ENCODE assay signal across 1 cellular context in the genomic region with DNA sequence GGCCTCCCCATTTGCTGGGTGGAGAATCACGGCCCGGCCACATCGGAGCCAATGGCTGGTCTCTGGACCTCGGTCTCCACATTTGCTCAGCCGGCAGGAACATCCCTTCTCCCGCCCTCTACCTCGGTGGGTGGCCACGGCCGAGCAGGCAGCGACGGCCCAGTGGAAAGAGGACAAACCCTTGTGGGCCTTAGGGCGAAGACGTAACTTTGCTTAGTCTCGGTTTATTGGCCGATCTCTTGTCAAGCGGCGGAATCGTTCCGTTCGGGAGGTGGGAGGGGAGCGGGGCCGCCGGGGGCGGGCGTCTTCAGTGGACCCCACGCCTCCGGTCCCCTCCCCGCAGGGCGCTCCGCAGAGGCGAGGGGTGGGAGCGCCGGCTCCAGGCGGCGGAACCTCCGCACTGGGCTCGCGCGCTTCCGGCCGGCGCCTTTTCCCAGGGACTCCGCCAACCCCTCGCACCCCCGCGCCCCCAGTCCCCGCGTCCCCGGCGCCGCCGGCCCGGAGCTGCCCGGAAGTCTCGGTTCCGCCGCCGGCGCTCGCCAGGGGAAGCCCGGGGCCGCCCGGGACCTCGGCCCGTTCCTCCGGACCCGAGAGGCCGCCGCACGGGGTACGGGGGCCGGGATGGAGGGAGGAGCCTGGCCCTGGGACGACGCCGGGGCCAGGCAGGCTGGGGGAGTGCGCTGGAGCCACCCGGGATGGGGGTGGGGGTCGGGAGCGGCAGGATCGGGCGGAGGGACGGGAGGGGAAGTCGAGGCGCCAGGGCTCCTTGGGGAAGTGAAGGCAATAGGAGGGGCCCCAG.
A peak's percentile ranks its signal among the peaks of the same experiment; 100 is the strongest.
TF ChIP-seq lines count a peak whose summit lies in the region.

A gene with protein sequence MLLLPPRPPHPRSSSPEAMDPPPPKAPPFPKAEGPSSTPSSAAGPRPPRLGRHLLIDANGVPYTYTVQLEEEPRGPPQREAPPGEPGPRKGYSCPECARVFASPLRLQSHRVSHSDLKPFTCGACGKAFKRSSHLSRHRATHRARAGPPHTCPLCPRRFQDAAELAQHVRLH (plus strand): TSS at position 426 of the 799 bp plus-strand sequence. CDS start 1,507 bp downstream, outside the sequence.

TF ChIP-seq in HepG2, 621 proteins besides CTCF, POLR2A, EP300 and RAD21 (continued from another document and continues in another):
- TF ChIP-seq, protein P1, sequence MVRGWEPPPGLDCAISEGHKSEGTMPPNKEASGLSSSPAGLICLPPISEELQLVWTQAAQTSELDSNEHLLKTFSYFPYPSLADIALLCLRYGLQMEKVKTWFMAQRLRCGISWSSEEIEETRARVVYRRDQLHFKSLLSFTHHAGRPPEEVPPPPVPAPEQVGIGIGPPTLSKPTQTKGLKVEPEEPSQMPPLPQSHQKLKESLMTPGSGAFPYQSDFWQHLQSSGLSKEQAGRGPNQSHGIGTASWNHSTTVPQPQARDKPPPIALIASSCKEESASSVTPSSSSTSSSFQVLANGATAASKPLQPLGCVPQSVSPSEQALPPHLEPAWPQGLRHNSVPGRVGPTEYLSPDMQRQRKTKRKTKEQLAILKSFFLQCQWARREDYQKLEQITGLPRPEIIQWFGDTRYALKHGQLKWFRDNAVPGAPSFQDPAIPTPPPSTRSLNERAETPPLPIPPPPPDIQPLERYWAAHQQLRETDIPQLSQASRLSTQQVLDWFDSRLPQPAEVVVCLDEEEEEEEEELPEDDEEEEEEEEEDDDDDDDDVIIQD (CRISPR knock-in tag; IDR thresholded peaks at IDR 0.05; ENCODE audit: low read depth): no peak
- TF ChIP-seq KMT2B (CRISPR knock-in tag; IDR thresholded peaks at IDR 0.05) (no peak), PHF5A (CRISPR knock-in tag; IDR thresholded peaks at IDR 0.05; ENCODE audit: low read depth, unreplicated experiment) (no peak), ZBTB7B (CRISPR knock-in tag; IDR thresholded peaks at IDR 0.05) (0 out of 2 replicates have a peak, but pooled peaks have one; percentile 33), MTA3 (CRISPR knock-in tag; IDR thresholded peaks at IDR 0.05) (no peak), GTF3A (CRISPR knock-in tag; conservative IDR thresholded peaks at IDR 0.05) (0 out of 2 replicates have a peak, but pooled peaks have one; percentile 84), ZNF567 (CRISPR knock-in tag; IDR thresholded peaks at IDR 0.05; ENCODE audit: borderline replicate concordance) (no peak), SMARCE1 (IDR thresholded peaks at IDR 0.05; ENCODE audit: borderline replicate concordance) (no peak), SOX5 (CRISPR knock-in tag; IDR thresholded peaks at IDR 0.05; ENCODE audit: borderline replicate concordance) (peak; percentile 8; the same call in 1 of the 2 replicates), KMT2A (CRISPR knock-in tag; IDR thresholded peaks at IDR 0.05) (no peak; the same call in 1 of the 2 replicates), SAP130 (CRISPR knock-in tag; IDR thresholded peaks at IDR 0.05; ENCODE audit: low read depth) (peak; percentile 47), GLI4 (CRISPR knock-in tag; IDR thresholded peaks at IDR 0.05; ENCODE audit: borderline replicate concordance) (no peak), RAD51 (IDR thresholded peaks at IDR 0.05; ENCODE audit: borderline replicate concordance) (no peak), SP4 (CRISPR knock-in tag; IDR thresholded peaks at IDR 0.05) (no peak; the same call in 1 of the 2 replicates), RFX3 (CRISPR knock-in tag; IDR thresholded peaks at IDR 0.05) (no peak), ZNF44 (CRISPR knock-in tag; IDR thresholded peaks at IDR 0.05) (no peak), ATM (IDR thresholded peaks at IDR 0.05; ENCODE audit: borderline replicate concordance) (no peak), ZMAT3 (CRISPR knock-in tag; conservative IDR thresholded peaks at IDR 0.05) (0 out of 2 replicates have a peak, but pooled peaks have one; percentile 62), ZNF772 (CRISPR knock-in tag; IDR thresholded peaks at IDR 0.05) (peak; percentile 50; the same call in 1 of the 2 replicates), MIER2 (CRISPR knock-in tag; IDR thresholded peaks at IDR 0.05) (no peak), ZFX (CRISPR knock-in tag; IDR thresholded peaks at IDR 0.05; ENCODE audit: low read depth) (peak; percentile 78), CREB1 (IDR thresholded peaks at IDR 0.05) (no peak), CREB1 (CRISPR knock-in tag; IDR thresholded peaks at IDR 0.05) (no peak), ZEB1 (IDR thresholded peaks at IDR 0.05; ENCODE audit: insufficient replicate concordance, low read depth) (no peak), ZNF709 (CRISPR knock-in tag; IDR thresholded peaks at IDR 0.05) (no peak), ZNF235 (CRISPR knock-in tag; IDR thresholded peaks at IDR 0.05; ENCODE audit: borderline replicate concordance) (no peak), ZKSCAN1 (IDR thresholded peaks at IDR 0.05; ENCODE audit: low read length) (no peak), ISX (CRISPR knock-in tag; conservative IDR thresholded peaks at IDR 0.05) (no peak), ATF7-NPFF (CRISPR knock-in tag; IDR thresholded peaks at IDR 0.05; ENCODE audit: low read depth) (no peak), ZNF879 (CRISPR knock-in tag; IDR thresholded peaks at IDR 0.05) (no peak), ATRX (CRISPR knock-in tag; IDR thresholded peaks at IDR 0.05; ENCODE audit: borderline replicate concordance) (no peak), ZNF232 (CRISPR knock-in tag; IDR thresholded peaks at IDR 0.05; ENCODE audit: borderline replicate concordance) (peak; percentile 59; the same call in 1 of the 2 replicates)
- TF ChIP-seq, protein P2, sequence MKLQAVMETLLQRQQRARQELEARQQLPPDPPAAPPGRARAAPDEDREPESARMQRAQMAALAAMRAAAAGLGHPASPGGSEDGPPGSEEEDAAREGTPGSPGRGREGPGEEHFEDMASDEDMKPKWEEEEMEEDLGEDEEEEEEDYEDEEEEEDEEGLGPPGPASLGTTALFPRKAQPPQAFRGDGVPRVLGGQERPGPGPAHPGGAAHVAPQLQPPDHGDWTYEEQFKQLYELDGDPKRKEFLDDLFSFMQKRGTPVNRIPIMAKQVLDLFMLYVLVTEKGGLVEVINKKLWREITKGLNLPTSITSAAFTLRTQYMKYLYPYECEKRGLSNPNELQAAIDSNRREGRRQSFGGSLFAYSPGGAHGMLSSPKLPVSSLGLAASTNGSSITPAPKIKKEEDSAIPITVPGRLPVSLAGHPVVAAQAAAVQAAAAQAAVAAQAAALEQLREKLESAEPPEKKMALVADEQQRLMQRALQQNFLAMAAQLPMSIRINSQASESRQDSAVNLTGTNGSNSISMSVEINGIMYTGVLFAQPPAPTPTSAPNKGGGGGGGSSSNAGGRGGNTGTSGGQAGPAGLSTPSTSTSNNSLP (IDR thresholded peaks at IDR 0.05; ENCODE audit: low read depth, low read length): no peak
- TF ChIP-seq, protein P3, sequence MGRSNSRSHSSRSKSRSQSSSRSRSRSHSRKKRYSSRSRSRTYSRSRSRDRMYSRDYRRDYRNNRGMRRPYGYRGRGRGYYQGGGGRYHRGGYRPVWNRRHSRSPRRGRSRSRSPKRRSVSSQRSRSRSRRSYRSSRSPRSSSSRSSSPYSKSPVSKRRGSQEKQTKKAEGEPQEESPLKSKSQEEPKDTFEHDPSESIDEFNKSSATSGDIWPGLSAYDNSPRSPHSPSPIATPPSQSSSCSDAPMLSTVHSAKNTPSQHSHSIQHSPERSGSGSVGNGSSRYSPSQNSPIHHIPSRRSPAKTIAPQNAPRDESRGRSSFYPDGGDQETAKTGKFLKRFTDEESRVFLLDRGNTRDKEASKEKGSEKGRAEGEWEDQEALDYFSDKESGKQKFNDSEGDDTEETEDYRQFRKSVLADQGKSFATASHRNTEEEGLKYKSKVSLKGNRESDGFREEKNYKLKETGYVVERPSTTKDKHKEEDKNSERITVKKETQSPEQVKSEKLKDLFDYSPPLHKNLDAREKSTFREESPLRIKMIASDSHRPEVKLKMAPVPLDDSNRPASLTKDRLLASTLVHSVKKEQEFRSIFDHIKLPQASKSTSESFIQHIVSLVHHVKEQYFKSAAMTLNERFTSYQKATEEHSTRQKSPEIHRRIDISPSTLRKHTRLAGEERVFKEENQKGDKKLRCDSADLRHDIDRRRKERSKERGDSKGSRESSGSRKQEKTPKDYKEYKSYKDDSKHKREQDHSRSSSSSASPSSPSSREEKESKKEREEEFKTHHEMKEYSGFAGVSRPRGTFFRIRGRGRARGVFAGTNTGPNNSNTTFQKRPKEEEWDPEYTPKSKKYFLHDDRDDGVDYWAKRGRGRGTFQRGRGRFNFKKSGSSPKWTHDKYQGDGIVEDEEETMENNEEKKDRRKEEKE (IDR thresholded peaks at IDR 0.05): no peak
- TF ChIP-seq, protein P4, sequence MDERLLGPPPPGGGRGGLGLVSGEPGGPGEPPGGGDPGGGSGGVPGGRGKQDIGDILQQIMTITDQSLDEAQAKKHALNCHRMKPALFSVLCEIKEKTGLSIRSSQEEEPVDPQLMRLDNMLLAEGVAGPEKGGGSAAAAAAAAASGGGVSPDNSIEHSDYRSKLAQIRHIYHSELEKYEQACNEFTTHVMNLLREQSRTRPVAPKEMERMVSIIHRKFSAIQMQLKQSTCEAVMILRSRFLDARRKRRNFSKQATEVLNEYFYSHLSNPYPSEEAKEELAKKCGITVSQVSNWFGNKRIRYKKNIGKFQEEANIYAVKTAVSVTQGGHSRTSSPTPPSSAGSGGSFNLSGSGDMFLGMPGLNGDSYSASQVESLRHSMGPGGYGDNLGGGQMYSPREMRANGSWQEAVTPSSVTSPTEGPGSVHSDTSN (CRISPR knock-in tag; IDR thresholded peaks at IDR 0.05): no peak
- TF ChIP-seq, protein P5, sequence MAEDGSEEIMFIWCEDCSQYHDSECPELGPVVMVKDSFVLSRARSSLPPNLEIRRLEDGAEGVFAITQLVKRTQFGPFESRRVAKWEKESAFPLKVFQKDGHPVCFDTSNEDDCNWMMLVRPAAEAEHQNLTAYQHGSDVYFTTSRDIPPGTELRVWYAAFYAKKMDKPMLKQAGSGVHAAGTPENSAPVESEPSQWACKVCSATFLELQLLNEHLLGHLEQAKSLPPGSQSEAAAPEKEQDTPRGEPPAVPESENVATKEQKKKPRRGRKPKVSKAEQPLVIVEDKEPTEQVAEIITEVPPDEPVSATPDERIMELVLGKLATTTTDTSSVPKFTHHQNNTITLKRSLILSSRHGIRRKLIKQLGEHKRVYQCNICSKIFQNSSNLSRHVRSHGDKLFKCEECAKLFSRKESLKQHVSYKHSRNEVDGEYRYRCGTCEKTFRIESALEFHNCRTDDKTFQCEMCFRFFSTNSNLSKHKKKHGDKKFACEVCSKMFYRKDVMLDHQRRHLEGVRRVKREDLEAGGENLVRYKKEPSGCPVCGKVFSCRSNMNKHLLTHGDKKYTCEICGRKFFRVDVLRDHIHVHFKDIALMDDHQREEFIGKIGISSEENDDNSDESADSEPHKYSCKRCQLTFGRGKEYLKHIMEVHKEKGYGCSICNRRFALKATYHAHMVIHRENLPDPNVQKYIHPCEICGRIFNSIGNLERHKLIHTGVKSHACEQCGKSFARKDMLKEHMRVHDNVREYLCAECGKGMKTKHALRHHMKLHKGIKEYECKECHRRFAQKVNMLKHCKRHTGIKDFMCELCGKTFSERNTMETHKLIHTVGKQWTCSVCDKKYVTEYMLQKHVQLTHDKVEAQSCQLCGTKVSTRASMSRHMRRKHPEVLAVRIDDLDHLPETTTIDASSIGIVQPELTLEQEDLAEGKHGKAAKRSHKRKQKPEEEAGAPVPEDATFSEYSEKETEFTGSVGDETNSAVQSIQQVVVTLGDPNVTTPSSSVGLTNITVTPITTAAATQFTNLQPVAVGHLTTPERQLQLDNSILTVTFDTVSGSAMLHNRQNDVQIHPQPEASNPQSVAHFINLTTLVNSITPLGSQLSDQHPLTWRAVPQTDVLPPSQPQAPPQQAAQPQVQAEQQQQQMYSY (CRISPR knock-in tag; IDR thresholded peaks at IDR 0.05): no peak
- TF ChIP-seq, protein P6, sequence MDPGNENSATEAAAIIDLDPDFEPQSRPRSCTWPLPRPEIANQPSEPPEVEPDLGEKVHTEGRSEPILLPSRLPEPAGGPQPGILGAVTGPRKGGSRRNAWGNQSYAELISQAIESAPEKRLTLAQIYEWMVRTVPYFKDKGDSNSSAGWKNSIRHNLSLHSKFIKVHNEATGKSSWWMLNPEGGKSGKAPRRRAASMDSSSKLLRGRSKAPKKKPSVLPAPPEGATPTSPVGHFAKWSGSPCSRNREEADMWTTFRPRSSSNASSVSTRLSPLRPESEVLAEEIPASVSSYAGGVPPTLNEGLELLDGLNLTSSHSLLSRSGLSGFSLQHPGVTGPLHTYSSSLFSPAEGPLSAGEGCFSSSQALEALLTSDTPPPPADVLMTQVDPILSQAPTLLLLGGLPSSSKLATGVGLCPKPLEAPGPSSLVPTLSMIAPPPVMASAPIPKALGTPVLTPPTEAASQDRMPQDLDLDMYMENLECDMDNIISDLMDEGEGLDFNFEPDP (CRISPR knock-in tag; conservative IDR thresholded peaks at IDR 0.05): no peak
- TF ChIP-seq, protein P7, sequence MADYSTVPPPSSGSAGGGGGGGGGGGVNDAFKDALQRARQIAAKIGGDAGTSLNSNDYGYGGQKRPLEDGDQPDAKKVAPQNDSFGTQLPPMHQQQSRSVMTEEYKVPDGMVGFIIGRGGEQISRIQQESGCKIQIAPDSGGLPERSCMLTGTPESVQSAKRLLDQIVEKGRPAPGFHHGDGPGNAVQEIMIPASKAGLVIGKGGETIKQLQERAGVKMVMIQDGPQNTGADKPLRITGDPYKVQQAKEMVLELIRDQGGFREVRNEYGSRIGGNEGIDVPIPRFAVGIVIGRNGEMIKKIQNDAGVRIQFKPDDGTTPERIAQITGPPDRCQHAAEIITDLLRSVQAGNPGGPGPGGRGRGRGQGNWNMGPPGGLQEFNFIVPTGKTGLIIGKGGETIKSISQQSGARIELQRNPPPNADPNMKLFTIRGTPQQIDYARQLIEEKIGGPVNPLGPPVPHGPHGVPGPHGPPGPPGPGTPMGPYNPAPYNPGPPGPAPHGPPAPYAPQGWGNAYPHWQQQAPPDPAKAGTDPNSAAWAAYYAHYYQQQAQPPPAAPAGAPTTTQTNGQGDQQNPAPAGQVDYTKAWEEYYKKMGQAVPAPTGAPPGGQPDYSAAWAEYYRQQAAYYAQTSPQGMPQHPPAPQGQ (CRISPR knock-in tag; IDR thresholded peaks at IDR 0.05; ENCODE audit: borderline replicate concordance): no peak
- TF ChIP-seq, protein P8, sequence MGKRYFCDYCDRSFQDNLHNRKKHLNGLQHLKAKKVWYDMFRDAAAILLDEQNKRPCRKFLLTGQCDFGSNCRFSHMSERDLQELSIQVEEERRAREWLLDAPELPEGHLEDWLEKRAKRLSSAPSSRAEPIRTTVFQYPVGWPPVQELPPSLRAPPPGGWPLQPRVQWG (CRISPR knock-in tag; IDR thresholded peaks at IDR 0.05; ENCODE audit: borderline replicate concordance, low read depth): 0 out of 2 replicates have a peak, but pooled peaks have one; percentile 58
- TF ChIP-seq, protein P9, sequence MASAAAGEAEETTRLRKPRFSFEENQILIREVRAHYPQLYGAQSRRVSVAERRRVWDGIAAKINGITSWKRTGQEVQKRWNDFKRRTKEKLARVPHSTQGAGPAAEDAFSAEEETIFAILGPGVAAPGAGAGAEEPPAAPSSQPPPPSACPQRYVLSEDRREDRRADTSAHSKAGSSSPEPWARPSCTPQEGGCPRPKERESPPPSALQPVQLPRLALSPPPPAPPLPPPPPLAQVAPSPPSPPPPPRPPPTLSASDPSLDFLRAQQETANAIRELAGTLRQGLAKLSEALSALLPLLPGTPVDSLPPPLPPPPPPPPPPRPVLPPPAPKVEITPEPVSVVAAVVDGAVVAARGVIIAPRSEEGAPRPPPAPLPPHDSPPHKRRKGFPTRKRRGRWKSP (CRISPR knock-in tag; IDR thresholded peaks at IDR 0.05): no peak
